15 cellular contexts compared by ENCODE assay signal in genomic region chr3:145182196-145182911, GRCh38.
A peak's percentile ranks its signal among the peaks of the same experiment; 100 is the strongest.
DNase-seq lines count a peak whose midpoint lies in the region; ATAC-seq, FAIRE-seq and TF ChIP-seq lines count a peak whose summit lies in the region.
"Had no signal": no experiment of that assay in that cellular context is flagged by ENCODE, and none has a peak within 500 bp of the region (broad histone marks: within the 10 kb centered on the region; RNA-seq: fewer than 3 reads in every experiment).

No MANE protein-coding gene starts in this region.

- H3K27ac ChIP-seq in GM23248 (no peak overlapping the region), kidney (ENCODE audit: low read depth in 2 of 2, low read length in 2 of 2) (no peak overlapping the region)

- H3K4me3 ChIP-seq in GM23248, result peak overlapping the region; percentile 61
- H3K4me3 ChIP-seq in choroid plexus epithelial cell (ENCODE audit: low read depth, low read length), result peak overlapping the region; percentile 27
- H3K4me3 ChIP-seq in kidney (ENCODE audit: low read length in 2 of 2), result peak overlapping the region in 1 of 2 donors; percentile 16

- H3K9ac ChIP-seq in GM23248 (peak overlapping the region; percentile 50), kidney (ENCODE audit: low read length in 2 of 2) (no peak overlapping the region)

- H3K4me1 ChIP-seq in GM23248 (ENCODE audit: insufficient read depth), result peaks cover 13% of the 10 kb centered on the region
- H3K4me1 ChIP-seq in kidney (ENCODE audit: control insufficient read depth in 1 of 2, insufficient read depth in 1 of 2, low read depth in 1 of 2, low read length in 2 of 2), result no peaks in the 10 kb centered on the region

- no peaks in the 10 kb centered on the region for H3K27me3 ChIP-seq in GM23248 (replicated peaks; ENCODE audit: insufficient read depth)

- intact Hi-C loops in kidney (cut with DNase I), result no loop called here

- in situ Hi-C loops in GM23248 (cut with MboI), result no loop called here

- H3K4me2 ChIP-seq in GM23248 (ENCODE audit: unreplicated experiment), result peak overlapping the region; percentile 63

- peak overlapping the region; percentile 76 for H2AFZ ChIP-seq in GM23248

- no peaks in the 10 kb centered on the region for H3K9me3 ChIP-seq in GM23248 (ENCODE audit: low read depth)
- no peaks in the 10 kb centered on the region for H3K9me3 ChIP-seq in kidney (ENCODE audit: control insufficient read depth in 1 of 2, low read length in 2 of 2)

- no peaks in the 10 kb centered on the region for H3K36me3 ChIP-seq in GM23248 (ENCODE audit: low read depth)
- H3K36me3 ChIP-seq in kidney (ENCODE audit: control insufficient read depth in 1 of 2, insufficient read depth in 2 of 2, low read length in 2 of 2), result no peaks in the 10 kb centered on the region

- ATAC-seq in GM19351 (IDR thresholded peaks at IDR 0.05; ENCODE audit: unreplicated experiment) (no peak), GM19324 (IDR thresholded peaks at IDR 0.05; ENCODE audit: low FRiP score, unreplicated experiment) (no peak)
- ATAC-seq: activated CD8-positive, alpha-beta T cell treated with anti-CD3 and anti-CD28 coated beads, Interleukin-2, amount 10 ng/mL, durations not matched to agents 7 days and 5 days had no signal

- FAIRE-seq in kidney (lab: Jason Lieb, UNC), result peak; percentile 56
- FAIRE-seq: frontal cortex, H54 had no signal

- H4K20me1 ChIP-seq in GM23248 (ENCODE audit: insufficient read depth), result no peaks in the 10 kb centered on the region

- DNase-seq in A172 (ENCODE audit: low spot score), result peak; percentile 8
- DNase-seq in GM23248, result peak; percentile 18
- DNase-seq in choroid plexus epithelial cell (ENCODE audit: low read depth), result no peak
- DNase-seq in kidney, result no peak
- no peak for DNase-seq in NCI-H1092 (lab: John Stamatoyannopoulos, UW)
- no peak for DNase-seq in hepatic stellate cell (ENCODE audit: low spot score)
- DNase-seq: activated CD8-positive, alpha-beta T cell treated with anti-CD3 and anti-CD28 coated beads, Interleukin-2, amount 10 ng/mL, durations not matched to agents 7 days and 5 days; activated naive CD4-positive, alpha-beta T cell treated with anti-CD3 and anti-CD28 coated beads for 36 hours; cerebellar nuclear complex; DMS53; stimulated activated CD4-positive, alpha-beta T cell treated with anti-CD3 and anti-CD28 coated beads, Interleukin-15, amount 100 ng/mL, for 24 hours had no signal

- H3K9me2 ChIP-seq in GM23248 (ENCODE audit: insufficient read depth), result no peaks in the 10 kb centered on the region

- no peaks in the 10 kb centered on the region for H3F3A ChIP-seq in GM23248 (ENCODE audit: insufficient read depth)

- TF ChIP-seq CTCF in choroid plexus epithelial cell (conservative IDR thresholded peaks at IDR 0.05; ENCODE audit: low read depth, low read length) (no peak), kidney (IDR thresholded peaks at IDR 0.05; ENCODE audit: borderline replicate concordance, extremely low read depth, insufficient read depth) (no peak)

- WGBS in GM23248 (ENCODE audit: low coverage in 1 of 2, low lambda C conversion rate in 2 of 2, missing lambda C conversion rate in 2 of 2), 2 experiments, result 14 to 19% methylated on average over 4 of the region's 4 CpGs

- H3K79me2 ChIP-seq in GM23248 (ENCODE audit: insufficient read depth), result no peaks in the 10 kb centered on the region

Comparison
In these comparisons a context has a peak if more than half of its experiments do, and no peak if none do; other contexts are left out.
1. DNase-seq: peak in A172 (single experiment) and GM23248 (single experiment); none in choroid plexus epithelial cell (single experiment), kidney (single experiment), NCI-H1092 (single experiment) and hepatic stellate cell (single experiment).